In genomic region chr11:4018641-4019040, GRCh38 we compare ENCODE assay signal across 26 cellular contexts.
A peak's percentile ranks its signal among the peaks of the same experiment; 100 is the strongest.
DNase-seq lines count a peak whose midpoint lies in the region; ATAC-seq and TF ChIP-seq lines count a peak whose summit lies in the region.
"Had no signal": no experiment of that assay in that cellular context is flagged by ENCODE, and none has a peak within 500 bp of the region (broad histone marks: within the 10 kb centered on the region; RNA-seq: fewer than 3 reads in every experiment).

No MANE protein-coding gene starts in this region.

- H3K27ac Mint-ChIP-seq in Caco-2 (ENCODE audit: unreplicated experiment) (peak overlapping the region; percentile 78), T-helper 17 cell (peak overlapping the region; percentile 17), mesothelial cell of epicardium (peak overlapping the region; percentile 74)
- H3K27ac Mint-ChIP-seq: activated CD8-positive, alpha-beta memory T cell treated with anti-CD3 and anti-CD28 coated beads, Interleukin-2, amount 10 ng/mL, durations not matched to agents 7 days and 5 days; stimulated activated memory B cell treated with anti-CD40 and anti-IgM and Interleukin-4, amounts not matched to agents 10 μg/mL and 1 μg/mL and 100 μg/mL, for 72 hours had no signal

- ATAC-seq in HCT116 (peak; percentile 20; the same call in 1 of the 2 replicates), T-helper 17 cell (no peak), Right ventricle myocardium inferior (no peak), HG03571 (IDR thresholded peaks at IDR 0.05; ENCODE audit: unreplicated experiment) (no peak)
- ATAC-seq: activated CD8-positive, alpha-beta memory T cell treated with anti-CD3 and anti-CD28 coated beads, Interleukin-2, amount 10 ng/mL, durations not matched to agents 7 days and 5 days; gastrocnemius medialis; lower lobe of right lung; stimulated activated memory B cell treated with anti-CD40 and anti-IgM and Interleukin-4, amounts not matched to agents 10 μg/mL and 1 μg/mL and 100 μg/mL, for 72 hours had no signal

- H4K20me1 ChIP-seq in HCT116 (ENCODE audit: insufficient read depth) (no peaks in the 10 kb centered on the region), SK-N-SH (ENCODE audit: insufficient read depth) (no peaks in the 10 kb centered on the region)

- 85% methylated on average over 2 of the region's 2 CpGs for WGBS in SK-N-SH (ENCODE audit: low lambda C conversion rate)
- 90 to 99% (median 96%) methylated on average over 2 of the region's 2 CpGs for WGBS in stomach, 5 donors

- H3K4me1 ChIP-seq in Caco-2 = peaks cover 46% of the 10 kb centered on the region
- peaks cover 3 to 4% of the 10 kb centered on the region in 2 experiments; a peak in 3 of 4 replicates for H3K4me1 ChIP-seq in HCT116 (ENCODE audit: control insufficient read depth in 1 of 2, insufficient read depth in 2 of 2, low read length in 2 of 2)
- H3K4me1 ChIP-seq in SK-N-SH (ENCODE audit: control insufficient read depth in 1 of 2, insufficient read depth in 2 of 2, low read depth in 1 of 2, low read length in 1 of 2) = peaks cover 0 to 6% of the 10 kb centered on the region in 2 experiments; a peak in 1 of 4 replicates
- peaks cover 0 to 14% (median 6%) of the 10 kb centered on the region in 4 donors for H3K4me1 ChIP-seq in stomach
- H3K4me1 ChIP-seq: lower lobe of right lung had no signal

- H3K9me3 ChIP-seq in Caco-2 (peaks cover 22% of the 10 kb centered on the region), HCT116 (ENCODE audit: control insufficient read depth in 1 of 2, insufficient read depth in 1 of 2, low read depth in 1 of 2, low read length in 2 of 2) (no peaks in the 10 kb centered on the region), T-helper 17 cell (ENCODE audit: control insufficient read depth, low read length, poor library complexity, severe bottlenecking) (no peaks in the 10 kb centered on the region), SK-N-SH (no peaks in the 10 kb centered on the region), stomach (no peaks in the 10 kb centered on the region)
- H3K9me3 ChIP-seq: gastrocnemius medialis, lower lobe of right lung, MG63 had no signal

- H3K4me3 ChIP-seq in Caco-2 (ENCODE audit: low read depth, low read length) (no peak overlapping the region), HCT116 (replicated peaks in 1 of 2; ENCODE audit: low read depth in 1 of 2, low read length in 2 of 2) (no peak overlapping the region), SK-N-SH (ENCODE audit: low read depth in 2 of 2, low read length in 1 of 2) (no peak overlapping the region), stomach (no peak overlapping the region)
- H3K4me3 ChIP-seq: dorsolateral prefrontal cortex, gastrocnemius medialis, lower lobe of right lung, MG63, skin epidermis had no signal

- TF ChIP-seq EP300 in SK-N-SH (IDR thresholded peaks at IDR 0.05; ENCODE audit: borderline replicate concordance in 1 of 2, low read depth in 1 of 2, low read length in 1 of 2) (no peak), stomach (IDR thresholded peaks at IDR 0.05) (no peak)

- TF ChIP-seq RAD21 in HCT116 (IDR thresholded peaks at IDR 0.05; ENCODE audit: low read depth) (no peak), SK-N-SH (IDR thresholded peaks at IDR 0.05; ENCODE audit: low read length) (no peak)

- RAD21 ChIA-PET in HCT116 (lab: Charles Lee; ENCODE audit: low non-redundant PET in 1 of 2, low total read pairs in 2 of 2, uncharacterized antibody in 2 of 2, unreplicated experiment in 2 of 2) = no interaction called here

- H3K9ac ChIP-seq in HCT116 (ENCODE audit: low read length) (no peak overlapping the region), SK-N-SH (no peak overlapping the region)

- H2AFZ ChIP-seq in HCT116 (ENCODE audit: low read depth, low read length, poor library complexity, severe bottlenecking) = no peak overlapping the region
- H2AFZ ChIP-seq in SK-N-SH (ENCODE audit: low read depth) = no peak overlapping the region

- H3K79me2 ChIP-seq in HCT116 (ENCODE audit: insufficient read depth, low read length) (no peaks in the 10 kb centered on the region), SK-N-SH (ENCODE audit: insufficient read depth) (no peaks in the 10 kb centered on the region)

- H3K4me2 ChIP-seq in HCT116 (ENCODE audit: low read length) (peak overlapping the region; percentile 7; the same call in 1 of the 2 replicates), SK-N-SH (no peak overlapping the region)

- peaks cover 7% of the 10 kb centered on the region for H3F3A ChIP-seq in SK-N-SH (replicated peaks; ENCODE audit: insufficient read depth)

- H3K36me3 ChIP-seq in Caco-2 (ENCODE audit: control insufficient read depth, insufficient read depth, low read length) = no peaks in the 10 kb centered on the region
- no peaks in the 10 kb centered on the region for H3K36me3 ChIP-seq in HCT116 (ENCODE audit: control insufficient read depth in 1 of 2, insufficient read depth in 2 of 2, low read length in 2 of 2)
- H3K36me3 ChIP-seq in SK-N-SH (replicated peaks in 1 of 2; ENCODE audit: control insufficient read depth in 1 of 2, insufficient read depth in 2 of 2, low read length in 1 of 2) = peaks cover 0 to 3% of the 10 kb centered on the region in 2 experiments
- H3K36me3 ChIP-seq in stomach = no peaks in the 10 kb centered on the region
- H3K36me3 ChIP-seq: gastrocnemius medialis, lower lobe of right lung, MG63, WERI-Rb-1 had no signal

- H3K36me3 Mint-ChIP-seq in Caco-2 (ENCODE audit: insufficient read depth, unreplicated experiment) = peaks cover 8% of the 10 kb centered on the region
- H3K36me3 Mint-ChIP-seq in T-helper 17 cell (ENCODE audit: low read depth) = peaks cover 6% of the 10 kb centered on the region
- peaks cover 25% of the 10 kb centered on the region for H3K36me3 Mint-ChIP-seq in mesothelial cell of epicardium

- peaks cover 47% of the 10 kb centered on the region for H3K9me3 Mint-ChIP-seq in Caco-2 (ENCODE audit: unreplicated experiment)
- H3K9me3 Mint-ChIP-seq in mesothelial cell of epicardium = peaks cover 52% of the 10 kb centered on the region

- H3K27me3 Mint-ChIP-seq in Caco-2 (ENCODE audit: insufficient read depth, unreplicated experiment) = no peaks in the 10 kb centered on the region
- no peaks in the 10 kb centered on the region for H3K27me3 Mint-ChIP-seq in T-helper 17 cell
- no peaks in the 10 kb centered on the region for H3K27me3 Mint-ChIP-seq in mesothelial cell of epicardium (ENCODE audit: low read depth)
- H3K27me3 Mint-ChIP-seq: activated CD8-positive, alpha-beta memory T cell treated with anti-CD3 and anti-CD28 coated beads, Interleukin-2, amount 10 ng/mL, durations not matched to agents 7 days and 5 days; stimulated activated memory B cell treated with anti-CD40 and anti-IgM and Interleukin-4, amounts not matched to agents 10 μg/mL and 1 μg/mL and 100 μg/mL, for 72 hours had no signal

- intact Hi-C loops in Caco-2 (cut with micrococcal nuclease; ENCODE audit: unreplicated experiment) = loop anchor here (2.0 kb wide), 2 partner anchors 36 to 54 kb away; no protein-coding TSS in a partner anchor
- intact Hi-C loops in HCT116 (cut with micrococcal nuclease) = no loop called here
- intact Hi-C loops in stomach (cut with DNase I; ENCODE audit: low total_unique reads) = no loop called here
- intact Hi-C loops in Right ventricle myocardium inferior (cut with DNase I) = no loop called here

- DNase-seq in Caco-2 (peak; percentile 75 to 80), HCT116 (ENCODE audit: low read depth, low spot score) (no peak), T-helper 17 cell (no peak), mesothelial cell of epicardium (ENCODE audit: low spot score in 2 of 2, unreplicated experiment in 2 of 2) (no peak), SK-N-SH (no peak), stomach (no peak), Right ventricle myocardium inferior (ENCODE audit: missing footprints) (no peak)
- DNase-seq: activated CD8-positive, alpha-beta memory T cell treated with anti-CD3 and anti-CD28 coated beads, Interleukin-2, amount 10 ng/mL, durations not matched to agents 7 days and 5 days; activated naive CD4-positive, alpha-beta T cell; dorsolateral prefrontal cortex; gastrocnemius medialis; GOT3; KBM-7; lower lobe of right lung; MG63; NCI-H1105 treated with DMSO at 0.1 percent for 48 hours; NCI-H2029; NCI-H524 treated with DMSO at 0.1 percent for 48 hours; OCI-M1; substantia nigra; WERI-Rb-1 had no signal

- CTCF ChIA-PET in Caco-2 (lab: Charles Lee) = interaction anchor here (0.8 to 1.2 kb wide), 3 partner anchors 163 to 177 kb away, joined by 3 to 4 read pairs (median 3); partner anchors contain the start of gene STIM1
- CTCF ChIA-PET in HCT116 (lab: Charles Lee) = no interaction called here
- CTCF ChIA-PET in SK-N-SH (lab: Yijun Ruan, JAX) = interaction anchor here (1.7 kb wide), 1 partner anchor 164 kb away, joined by 8 read pairs; the partner anchor contains the start of gene STIM1

- no peak for TF ChIP-seq CTCF in Caco-2 (IDR thresholded peaks at IDR 0.05; ENCODE audit: insufficient read depth in 1 of 2, low read depth in 1 of 2, low read length in 1 of 2, severe bottlenecking in 1 of 2, unreplicated experiment in 1 of 2)
- TF ChIP-seq CTCF in HCT116 (IDR thresholded peaks at IDR 0.05 in 2 of 3, conservative IDR thresholded peaks at IDR 0.05 in 1 of 3; ENCODE audit: borderline replicate concordance in 1 of 3, insufficient read depth in 1 of 3, low read depth in 2 of 3, low read length in 2 of 3) = no peak
- TF ChIP-seq CTCF in mesothelial cell of epicardium (IDR thresholded peaks at IDR 0.05; ENCODE audit: unreplicated experiment) = no peak
- TF ChIP-seq CTCF in SK-N-SH (IDR thresholded peaks at IDR 0.05) = no peak
- TF ChIP-seq CTCF in stomach (IDR thresholded peaks at IDR 0.05) = no peak

- H3K9me2 ChIP-seq in HCT116 (ENCODE audit: insufficient read depth) = no peaks in the 10 kb centered on the region
- H3K9me2 ChIP-seq in SK-N-SH = no peaks in the 10 kb centered on the region

- H3K4me3 Mint-ChIP-seq in Caco-2 (ENCODE audit: unreplicated experiment) = peak overlapping the region; percentile 47
- no peak overlapping the region for H3K4me3 Mint-ChIP-seq in T-helper 17 cell
- no peak overlapping the region for H3K4me3 Mint-ChIP-seq in mesothelial cell of epicardium
- H3K4me3 Mint-ChIP-seq: activated CD8-positive, alpha-beta memory T cell treated with anti-CD3 and anti-CD28 coated beads, Interleukin-2, amount 10 ng/mL, durations not matched to agents 7 days and 5 days; stimulated activated memory B cell treated with anti-CD40 and anti-IgM and Interleukin-4, amounts not matched to agents 10 μg/mL and 1 μg/mL and 100 μg/mL, for 72 hours had no signal

- H3K27me3 ChIP-seq in Caco-2 (replicated peaks; ENCODE audit: control insufficient read depth, insufficient read depth, low read length) = no peaks in the 10 kb centered on the region
- H3K27me3 ChIP-seq in HCT116 (ENCODE audit: insufficient read depth, low read length) = no peaks in the 10 kb centered on the region
- H3K27me3 ChIP-seq in SK-N-SH (ENCODE audit: insufficient read depth) = no peaks in the 10 kb centered on the region
- no peaks in the 10 kb centered on the region for H3K27me3 ChIP-seq in stomach
- H3K27me3 ChIP-seq: gastrocnemius medialis, MG63 had no signal

- TF ChIP-seq POLR2A in HCT116 (IDR thresholded peaks at IDR 0.05; ENCODE audit: borderline replicate concordance, extremely low read depth, insufficient read depth, insufficient read length) (no peak), stomach (IDR thresholded peaks at IDR 0.05) (no peak)

- H3K27ac ChIP-seq in HCT116 (ENCODE audit: low read depth, low read length) (no peak overlapping the region), SK-N-SH (ENCODE audit: low read depth in 2 of 2, low read length in 1 of 2) (no peak overlapping the region), stomach (no peak overlapping the region)
- H3K27ac ChIP-seq: C4-2B, dorsolateral prefrontal cortex, gastrocnemius medialis, HL-60, lower lobe of right lung, skin epidermis, WERI-Rb-1 had no signal

- H3K4me1 Mint-ChIP-seq in Caco-2 (ENCODE audit: low read depth, unreplicated experiment) (peaks cover 45% of the 10 kb centered on the region), T-helper 17 cell (peaks cover 36% of the 10 kb centered on the region), mesothelial cell of epicardium (peaks cover 16% of the 10 kb centered on the region)

- POLR2A ChIA-PET in Caco-2 (lab: Charles Lee) = no interaction called here
- POLR2A ChIA-PET in HCT116 (lab: Charles Lee) = no interaction called here
- POLR2A ChIA-PET in SK-N-SH (lab: Yijun Ruan, JAX) = no interaction called here

- BruUV-seq in Caco-2 (replicated peaks; lab: Mats Ljungman, UMichigan) (no TSS peak), HCT116 (replicated peaks; lab: Mats Ljungman, UMichigan) (no TSS peak)

Comparison
In these comparisons a context has a peak if more than half of its experiments do, and no peak if none do; other contexts are left out.
1. DNase-seq: peak in Caco-2 (2 of 2); none in HCT116 (single experiment), T-helper 17 cell (0 of 3), mesothelial cell of epicardium (0 of 2), SK-N-SH (single experiment), stomach (single experiment) and Right ventricle myocardium inferior (single experiment).
2. H3K27ac Mint-ChIP-seq: peak in every context shown above with its lines; median percentile 78 in Caco-2; 74 in mesothelial cell of epicardium; 17 in T-helper 17 cell.